Comparison of ENCODE assay signal across 1 cellular context in the genomic region with DNA sequence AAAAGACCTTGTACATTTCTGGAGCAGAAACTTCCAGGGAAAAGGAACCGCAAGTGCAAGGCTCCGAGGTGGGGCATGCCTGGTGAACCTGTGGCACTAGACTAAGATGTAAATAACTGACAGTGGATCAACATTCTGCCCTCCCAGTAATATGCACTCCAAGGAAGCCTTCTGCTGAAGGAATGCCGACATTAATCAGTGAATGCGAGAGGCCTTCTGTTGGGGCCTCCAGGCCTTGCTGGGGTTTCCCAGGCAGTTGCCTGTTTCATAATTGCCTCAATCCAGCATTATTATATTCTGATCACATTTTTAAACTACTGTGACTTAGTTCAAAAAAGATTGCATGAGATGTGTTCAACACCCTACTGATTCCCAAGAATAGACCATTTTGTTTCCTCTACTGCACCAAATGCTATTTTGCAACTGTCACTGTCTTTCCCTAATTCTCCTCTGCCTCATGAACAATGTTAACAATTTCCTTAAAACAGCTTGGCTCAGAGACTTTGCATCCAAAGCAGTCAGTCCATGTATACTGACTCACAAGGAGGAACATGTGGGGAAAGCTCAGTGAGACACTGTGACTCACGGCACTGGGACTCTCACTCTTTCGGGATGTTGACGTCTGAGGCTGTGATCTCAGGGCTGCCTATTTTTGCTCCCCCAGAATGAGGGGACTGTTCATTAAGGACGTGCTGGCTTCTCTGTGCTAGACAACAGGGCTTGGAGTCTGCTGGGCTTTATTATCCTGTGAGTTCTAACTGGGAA.
TF ChIP-seq lines count a peak whose summit lies in the region.

No MANE protein-coding gene starts in this region.

TF ChIP-seq in A549, 52 proteins besides CTCF, POLR2A, EP300 and RAD21:
- TF ChIP-seq FOSL2 (IDR thresholded peaks at IDR 0.05) = peak; percentile 18; the same call in 1 of the 2 replicates
- peak; percentile 81 for TF ChIP-seq FOSL2 (CRISPR knock-in tag; IDR thresholded peaks at IDR 0.05)
- TF ChIP-seq MAZ (IDR thresholded peaks at IDR 0.05; ENCODE audit: borderline replicate concordance, low read depth, low read length) = no peak
- TF ChIP-seq, protein P1, sequence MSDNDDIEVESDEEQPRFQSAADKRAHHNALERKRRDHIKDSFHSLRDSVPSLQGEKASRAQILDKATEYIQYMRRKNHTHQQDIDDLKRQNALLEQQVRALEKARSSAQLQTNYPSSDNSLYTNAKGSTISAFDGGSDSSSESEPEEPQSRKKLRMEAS (IDR thresholded peaks at IDR 0.05) = peak; percentile 28; the same call in 1 of the 2 replicates
- TF ChIP-seq PHF8 (IDR thresholded peaks at IDR 0.05; ENCODE audit: borderline replicate concordance, low read depth) = no peak
- TF ChIP-seq JUNB (IDR thresholded peaks at IDR 0.05) = 0 out of 2 replicates have a peak, but pooled peaks have one; percentile 39
- TF ChIP-seq RCOR1 (IDR thresholded peaks at IDR 0.05; ENCODE audit: low read depth, low read length) = no peak
- TF ChIP-seq TFCP2L1 (CRISPR knock-in tag; IDR thresholded peaks at IDR 0.05) = no peak
TF ChIP-seq in A549: peak in this region for 3.
